ENCODE assay signal across 8 cellular contexts in genomic region chr7:5665106-5666025, GRCh38.
DNase-seq lines count a peak whose midpoint lies in the region; ATAC-seq, FAIRE-seq and TF ChIP-seq lines count a peak whose summit lies in the region.

No MANE protein-coding gene starts in this region.

- FAIRE-seq in A204.1 (lab: Jason Lieb, UNC) (peak; percentile 90), K562 (lab: Jason Lieb, UNC) (peak; percentile 90)

- H3K9me1 ChIP-seq in K562 (ENCODE audit: control insufficient read depth, insufficient read depth, low read length) = no peaks in the 10 kb centered on the region

- intact Hi-C loops in K562 (cut with micrococcal nuclease) = loop anchor here (1.0 to 2.0 kb wide), 3 partner anchors 39 to 171 kb away; no protein-coding TSS in a partner anchor

- H3K36me3 ChIP-seq in K562 (ENCODE audit: control insufficient read depth, insufficient read depth, low read length) (peaks cover 42% of the 10 kb centered on the region), iPS DF 6.9 (ENCODE audit: control insufficient read depth, insufficient read depth, low read length) (no peaks in the 10 kb centered on the region), smooth muscle cell (ENCODE audit: low read depth) (no peaks in the 10 kb centered on the region)

- POLR2A ChIA-PET in K562 (lab: Yijun Ruan, JAX) = interaction anchor here (0.8 to 2.5 kb wide), 9 partner anchors 13 to 170 kb away, joined by 3 to 37 read pairs (median 4); no protein-coding TSS in a partner anchor

- peak; percentile 94 to 97 for TF ChIP-seq RAD21 in K562 (CRISPR knock-in tag; conservative IDR thresholded peaks at IDR 0.05 in 1 of 2, IDR thresholded peaks at IDR 0.05 in 1 of 2)

- H3K27me3 ChIP-seq in K562 (ENCODE audit: control insufficient read depth in 2 of 2, insufficient read depth in 2 of 2, low read length in 2 of 2) (no peaks in the 10 kb centered on the region), iPS DF 6.9 (ENCODE audit: control insufficient read depth, insufficient read depth, low read length) (no peaks in the 10 kb centered on the region; the same call in 1 of the 2 replicates), smooth muscle cell (ENCODE audit: low read depth) (no peaks in the 10 kb centered on the region)

- peaks cover 3% of the 10 kb centered on the region; the same call in 1 of the 2 replicates for H4K20me1 ChIP-seq in K562 (replicated peaks; ENCODE audit: control insufficient read depth, insufficient read depth, low read length)
- H4K20me1 ChIP-seq in smooth muscle cell (ENCODE audit: low read depth) = peaks cover 55% of the 10 kb centered on the region

- H3K9me3 ChIP-seq in K562 (replicated peaks; ENCODE audit: control insufficient read depth, insufficient read depth, low read depth, low read length) = no peaks in the 10 kb centered on the region
- H3K9me3 ChIP-seq in iPS DF 6.9 (ENCODE audit: control insufficient read depth, insufficient read depth, low read length) = no peaks in the 10 kb centered on the region
- H3K9me3 ChIP-seq in smooth muscle cell (replicated peaks; ENCODE audit: low read depth) = no peaks in the 10 kb centered on the region

- no TSS peak for BruUV-seq in K562 (replicated peaks; lab: Mats Ljungman, UMichigan)

- CTCF ChIA-PET in K562 (lab: Yijun Ruan, JAX; ENCODE audit: low intra/inter-chr PET ratio) = interaction anchor here (0.5 to 1.5 kb wide), 5 partner anchors 13 to 174 kb away, joined by 3 to 6 read pairs (median 4); no protein-coding TSS in a partner anchor

- in situ Hi-C loops in K562 (cut with MboI) = loop anchor here (5.0 kb wide), 1 partner anchor 173 kb away; no protein-coding TSS in a partner anchor

- WGBS in K562 (ENCODE audit: insufficient coverage, low coverage, missing lambda C conversion rate) = 68% methylated on average over 15 of the region's 18 CpGs
- no CpG with 5 or more reads among the region's 18 CpGs for WGBS in iPS DF 6.9 (ENCODE audit: insufficient coverage, insufficient read length)
- 65% methylated on average over 18 of the region's 18 CpGs for WGBS in smooth muscle cell (ENCODE audit: low lambda C conversion rate)

- TF ChIP-seq CTCF in K562 (IDR thresholded peaks at IDR 0.05 in 2 of 3, conservative IDR thresholded peaks at IDR 0.05 in 1 of 3; ENCODE audit: insufficient read depth in 2 of 3, low read depth in 1 of 3, low read length in 3 of 3) = peak; percentile 84 to 89 (median 85)
- TF ChIP-seq CTCF in smooth muscle cell (IDR thresholded peaks at IDR 0.05; ENCODE audit: borderline replicate concordance, insufficient read depth, poor library complexity, severe bottlenecking) = peak; percentile 88

- H3K27ac ChIP-seq in K562 (ENCODE audit: extremely low read depth, low read depth, low read length) (no peak overlapping the region), iPS DF 6.9 (ENCODE audit: low read length) (no peak overlapping the region), smooth muscle cell (ENCODE audit: low read depth) (no peak overlapping the region)

- DNase-seq in NCI-H2029 treated with DMSO at 0.1 percent for 48 hours (lab: John Stamatoyannopoulos, UW) (peak; percentile 54), T-helper 9 cell (peak; percentile 41), K562 (ENCODE audit: extremely low read depth in 1 of 4, low spot score in 3 of 4) (peak; percentile 71 to 88 (median 77)), iPS DF 6.9 (ENCODE audit: low read depth, low spot score) (peak; percentile 77), smooth muscle cell (lab: John Stamatoyannopoulos, UW; ENCODE audit: unreplicated experiment) (peak; percentile 27)

- H3F3A ChIP-seq in smooth muscle cell (ENCODE audit: low read depth) = peaks cover 4% of the 10 kb centered on the region

- 0 out of 2 replicates have a peak, but pooled peaks have one; percentile 10 for TF ChIP-seq EP300 in K562 (IDR thresholded peaks at IDR 0.05; ENCODE audit: low read length)

- H3K9ac ChIP-seq in K562 (ENCODE audit: insufficient read depth in 1 of 2, low read depth in 2 of 2, low read length in 2 of 2) (peak overlapping the region in 1 of 2 experiments; percentile 33; a peak in 1 of 4 replicates), smooth muscle cell (ENCODE audit: low read depth) (no peak overlapping the region)

- no peak overlapping the region for H3K4me3 ChIP-seq in K562
- H3K4me3 ChIP-seq in iPS DF 6.9 (ENCODE audit: low read length) = no peak overlapping the region
- no peak overlapping the region for H3K4me3 ChIP-seq in smooth muscle cell

- peak; percentile 56 for ATAC-seq in GM18502 (IDR thresholded peaks at IDR 0.05; ENCODE audit: poor library complexity, unreplicated experiment)
- ATAC-seq in K562 = peak; percentile 96
- ATAC-seq in GM18498 (IDR thresholded peaks at IDR 0.05; ENCODE audit: unreplicated experiment) = no peak

- no peaks in the 10 kb centered on the region for H3K79me2 ChIP-seq in K562 (ENCODE audit: control insufficient read depth, insufficient read depth, low read length)
- peaks cover 21% of the 10 kb centered on the region for H3K79me2 ChIP-seq in smooth muscle cell (ENCODE audit: low read depth)

- H3K4me1 ChIP-seq in K562 (replicated peaks in 1 of 2; ENCODE audit: control insufficient read depth in 2 of 2, insufficient read depth in 2 of 2, low read length in 2 of 2) (peaks cover 5 to 13% of the 10 kb centered on the region in 2 experiments; a peak in 4 of 5 replicates), iPS DF 6.9 (ENCODE audit: control insufficient read depth, insufficient read depth, low read length) (peaks cover 3% of the 10 kb centered on the region; the same call in 1 of the 2 replicates), smooth muscle cell (ENCODE audit: low read depth) (peaks cover 18% of the 10 kb centered on the region)

- H3K4me2 ChIP-seq in K562 (ENCODE audit: insufficient read depth, low read length) = no peak overlapping the region
- no peak overlapping the region for H3K4me2 ChIP-seq in smooth muscle cell

- no peak overlapping the region; the same call in 1 of the 2 replicates for H2AFZ ChIP-seq in K562 (ENCODE audit: low read depth, low read length)
- no peak overlapping the region for H2AFZ ChIP-seq in smooth muscle cell (ENCODE audit: low read depth)

- no peak for TF ChIP-seq POLR2A in K562 (conservative IDR thresholded peaks at IDR 0.05)

TF ChIP-seq in K562, 482 proteins besides CTCF, POLR2A, EP300 and RAD21 (continues in another document):
- no peak for TF ChIP-seq HNRNPH1 (optimal IDR thresholded peaks at IDR 0.05; ENCODE audit: low read depth, low read length)
- 0 out of 2 replicates have a peak, but pooled peaks have one; percentile 27 for TF ChIP-seq L3MBTL2 (IDR thresholded peaks at IDR 0.05)
- TF ChIP-seq SMC3 (conservative IDR thresholded peaks at IDR 0.05; ENCODE audit: insufficient read depth, low read depth, low read length) = peak; percentile 80
- no peak for TF ChIP-seq SMAD2 (IDR thresholded peaks at IDR 0.05; ENCODE audit: low read depth, low read length)
- no peak for TF ChIP-seq ZNF133 (CRISPR knock-in tag; IDR thresholded peaks at IDR 0.05)
- no peak for TF ChIP-seq MTA3 (IDR thresholded peaks at IDR 0.05; ENCODE audit: borderline replicate concordance)
- TF ChIP-seq ZNF584 (CRISPR knock-in tag; IDR thresholded peaks at IDR 0.05; ENCODE audit: low read depth) = no peak
- no peak for TF ChIP-seq ATF6 (CRISPR knock-in tag; IDR thresholded peaks at IDR 0.05)
- TF ChIP-seq NCOA1 (IDR thresholded peaks at IDR 0.05; ENCODE audit: low read depth) = no peak
- TF ChIP-seq STAG1 (CRISPR knock-in tag; IDR thresholded peaks at IDR 0.05; ENCODE audit: borderline replicate concordance) = peak; percentile 58; the same call in 1 of the 2 replicates
- TF ChIP-seq TSHZ1 (CRISPR knock-in tag; IDR thresholded peaks at IDR 0.05) = no peak
- TF ChIP-seq SMARCB1 (IDR thresholded peaks at IDR 0.05; ENCODE audit: insufficient read length, low read depth) = no peak

Comparison
In these comparisons a context has a peak if more than half of its experiments do, and no peak if none do; other contexts are left out.
1. DNase-seq: peak in every context shown above with its lines; median percentile 77 in K562; 77 in iPS DF 6.9; 54 in NCI-H2029 treated with DMSO at 0.1 percent for 48 hours; 41 in T-helper 9 cell; 27 in smooth muscle cell.